ENCODE assay signal across 11 cellular contexts in the genomic region with DNA sequence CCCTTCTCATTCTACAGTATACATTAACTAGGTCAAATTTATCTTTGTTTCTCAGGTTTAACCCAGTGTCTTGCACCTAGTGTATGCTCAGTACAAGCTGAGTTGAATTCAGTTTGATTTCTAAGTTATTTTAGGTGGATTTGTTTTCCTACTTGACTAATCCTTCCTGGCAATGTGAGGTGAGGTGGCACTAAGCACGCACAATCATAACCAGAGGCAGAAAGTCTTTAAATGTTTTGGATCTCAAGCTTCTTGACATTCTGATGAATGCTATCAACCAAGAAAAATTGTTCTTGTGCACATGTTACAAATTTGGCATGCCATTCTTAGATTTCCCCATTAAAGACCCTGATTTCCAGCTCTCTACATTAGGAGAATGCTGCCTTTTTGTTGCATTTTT. TPM values are rescaled to one million over a fixed set of nuclear protein-coding genes. Genes with fewer than 3 reads are reported as not detected.
A peak's percentile ranks its signal among the peaks of the same experiment; 100 is the strongest.
DNase-seq lines count a peak whose midpoint lies in the region; ATAC-seq and TF ChIP-seq lines count a peak whose summit lies in the region.
"Had no signal": no experiment of that assay in that cellular context is flagged by ENCODE, and none has a peak within 500 bp of the region (broad histone marks: within the 10 kb centered on the region; RNA-seq: fewer than 3 reads in every experiment).

No MANE protein-coding gene starts in this region.

- H3K9me3 ChIP-seq in osteoblast (ENCODE audit: low read depth, low read length) = no peaks in the 10 kb centered on the region
- H3K9me3 ChIP-seq: mucosa of descending colon had no signal

- no peak for TF ChIP-seq POLR2A in NB4 (IDR thresholded peaks at IDR 0.05; ENCODE audit: extremely low read depth, insufficient read length)

- DNase-seq in Daoy (ENCODE audit: low read depth) (peak; percentile 48), NB4 (ENCODE audit: low read depth) (no peak), choroid plexus epithelial cell (ENCODE audit: low read depth) (peak; percentile 21), osteoblast (ENCODE audit: insufficient read length, low spot score, missing footprints) (peak; percentile 87), hepatic stellate cell (ENCODE audit: low spot score) (no peak)
- DNase-seq in activated CD4-positive, alpha-beta memory T cell treated with anti-CD3 and anti-CD28 coated beads, Interleukin-2, amount 10 ng/mL, durations not matched to agents 7 days and 5 days = no peak
- DNase-seq: activated CD4-positive, CD25-positive, alpha-beta regulatory T cell treated with anti-CD3 and anti-CD28 coated beads, Interleukin-2, amount 50 U/mL, for 72 hours; activated naive CD4-positive, alpha-beta T cell treated with anti-CD3 and anti-CD28 coated beads for 36 hours; effector memory CD4-positive, alpha-beta T cell; mucosa of descending colon had no signal

- no peaks in the 10 kb centered on the region for H3K27me3 ChIP-seq in osteoblast (ENCODE audit: insufficient read depth, low read length)

- peaks cover 91% of the 10 kb centered on the region for H3K79me2 ChIP-seq in osteoblast (ENCODE audit: insufficient read depth, low read length)

- H3K27ac ChIP-seq in osteoblast (ENCODE audit: low read depth, low read length) = peak overlapping the region; percentile 63

- TF ChIP-seq CTCF in NB4 (IDR thresholded peaks at IDR 0.05; ENCODE audit: low read depth, low read length) (no peak), choroid plexus epithelial cell (conservative IDR thresholded peaks at IDR 0.05; ENCODE audit: low read depth, low read length) (no peak), osteoblast (IDR thresholded peaks at IDR 0.05; ENCODE audit: extremely low read depth, low read depth, low read length) (no peak)

- peak overlapping the region; percentile 90 for H3K4me2 ChIP-seq in osteoblast (ENCODE audit: insufficient read depth, low read length)

- H4K20me1 ChIP-seq in osteoblast (ENCODE audit: insufficient read depth, low read length) = peaks cover 22% of the 10 kb centered on the region

- H3K27ac Mint-ChIP-seq in activated CD4-positive, alpha-beta memory T cell treated with anti-CD3 and anti-CD28 coated beads, Interleukin-2, amount 10 ng/mL, durations not matched to agents 7 days and 5 days = no peak overlapping the region
- H3K27ac Mint-ChIP-seq: activated naive CD4-positive, alpha-beta T cell treated with anti-CD3 and anti-CD28 coated beads for 36 hours had no signal

- POLR2A ChIA-PET in activated CD4-positive, alpha-beta memory T cell treated with anti-CD3 and anti-CD28 coated beads, Interleukin-2, amount 10 ng/mL, durations not matched to agents 7 days and 5 days (lab: Charles Lee) = no interaction called here

- H3K4me3 Mint-ChIP-seq in activated CD4-positive, alpha-beta memory T cell treated with anti-CD3 and anti-CD28 coated beads, Interleukin-2, amount 10 ng/mL, durations not matched to agents 7 days and 5 days = no peak overlapping the region

- no peaks in the 10 kb centered on the region for H3K27me3 Mint-ChIP-seq in activated CD4-positive, alpha-beta memory T cell treated with anti-CD3 and anti-CD28 coated beads, Interleukin-2, amount 10 ng/mL, durations not matched to agents 7 days and 5 days

- H3K36me3 ChIP-seq in osteoblast (ENCODE audit: insufficient read depth, low read length) = no peaks in the 10 kb centered on the region

- H3K9me3 Mint-ChIP-seq in activated CD4-positive, alpha-beta memory T cell treated with anti-CD3 and anti-CD28 coated beads, Interleukin-2, amount 10 ng/mL, durations not matched to agents 7 days and 5 days = no peaks in the 10 kb centered on the region
- H3K9me3 Mint-ChIP-seq: activated naive CD4-positive, alpha-beta T cell treated with anti-CD3 and anti-CD28 coated beads for 36 hours had no signal

- H3K4me1 ChIP-seq in osteoblast (ENCODE audit: insufficient read depth, low read length) = peaks cover 35% of the 10 kb centered on the region

- peak overlapping the region; percentile 29 for H3K4me3 ChIP-seq in NB4 (ENCODE audit: low read depth, low read length)
- H3K4me3 ChIP-seq in choroid plexus epithelial cell (ENCODE audit: low read depth, low read length) = no peak overlapping the region
- H3K4me3 ChIP-seq in osteoblast (ENCODE audit: insufficient read depth, low read length) = no peak overlapping the region
- H3K4me3 ChIP-seq: mucosa of descending colon had no signal

- ATAC-seq in HG02840 (IDR thresholded peaks at IDR 0.05; ENCODE audit: low FRiP score, unreplicated experiment) = no peak
- ATAC-seq: mucosa of descending colon had no signal

- no peak overlapping the region for H2AFZ ChIP-seq in osteoblast (ENCODE audit: low read length)

- peaks cover 8% of the 10 kb centered on the region for H3K36me3 Mint-ChIP-seq in activated CD4-positive, alpha-beta memory T cell treated with anti-CD3 and anti-CD28 coated beads, Interleukin-2, amount 10 ng/mL, durations not matched to agents 7 days and 5 days (ENCODE audit: low read depth)

- CTCF ChIA-PET in activated CD4-positive, alpha-beta memory T cell treated with anti-CD3 and anti-CD28 coated beads, Interleukin-2, amount 10 ng/mL, durations not matched to agents 7 days and 5 days (lab: Charles Lee) = no interaction called here

- H3K4me1 Mint-ChIP-seq in activated CD4-positive, alpha-beta memory T cell treated with anti-CD3 and anti-CD28 coated beads, Interleukin-2, amount 10 ng/mL, durations not matched to agents 7 days and 5 days = peaks cover 56% of the 10 kb centered on the region

RNA-seq across cellular contexts. Expression of gene BZW2, which starts 3.2 kb away (rescaled TPM):
- 123 and 139 TPM in 2 replicates for total RNA-seq in Daoy (2014; rRNA removed; shearing (Covaris generic))
- total RNA-seq in osteoblast = 45.4 and 52.8 TPM in 2 replicates
- total RNA-seq in activated CD4-positive, alpha-beta memory T cell treated with anti-CD3 and anti-CD28 coated beads, Interleukin-2, amount 10 ng/mL, durations not matched to agents 7 days and 5 days = 10 to 100 TPM; 33.4 to 33.6 TPM

RNA-seq across cellular contexts. Expression of gene ANKMY2, which starts 3.6 kb away (rescaled TPM):
- total RNA-seq in Daoy (2014; rRNA removed; shearing (Covaris generic)) = 18.1 and 21.9 TPM in 2 replicates
- 26.8 and 28.0 TPM in 2 replicates for total RNA-seq in osteoblast
- total RNA-seq in activated CD4-positive, alpha-beta memory T cell treated with anti-CD3 and anti-CD28 coated beads, Interleukin-2, amount 10 ng/mL, durations not matched to agents 7 days and 5 days = 10 to 100 TPM; 11.7 to 12.3 TPM

Comparison
In these comparisons a context has a peak if more than half of its experiments do, and no peak if none do; other contexts are left out.
1. DNase-seq: peak in Daoy (single experiment), choroid plexus epithelial cell (single experiment) and osteoblast (single experiment); none in NB4 (single experiment), activated CD4-positive, alpha-beta memory T cell treated with anti-CD3 and anti-CD28 coated beads, Interleukin-2, amount 10 ng/mL, durations not matched to agents 7 days and 5 days (single experiment) and hepatic stellate cell (single experiment).